Comparison of ENCODE assay signal across 14 cellular contexts in genomic region chrY:19042306-19043184, GRCh38.
DNase-seq lines count a peak whose midpoint lies in the region; ATAC-seq and TF ChIP-seq lines count a peak whose summit lies in the region.
"Had no signal": no experiment of that assay in that cellular context is flagged by ENCODE, and none has a peak within 500 bp of the region (broad histone marks: within the 10 kb centered on the region; RNA-seq: fewer than 3 reads in every experiment).

No MANE protein-coding gene starts in this region.

- peak; percentile 82 for DNase-seq in GM23338 (ENCODE audit: low spot score)
- peak; percentile 70 for DNase-seq in iPS DF 19.7 (ENCODE audit: low read depth, low spot score)
- DNase-seq in inferior parietal cortex (ENCODE audit: extremely low spot score) = no peak
- no peak for DNase-seq in AG08395 (ENCODE audit: low spot score)
- DNase-seq in DMS 273 (lab: John Stamatoyannopoulos, UW; ENCODE audit: unreplicated experiment) = no peak
- DNase-seq in activated naive CD8-positive, alpha-beta T cell treated with anti-CD3 and anti-CD28 coated beads for 36 hours = no peak
- DNase-seq: AML-193, DMS 273 treated with DMSO at 0.1 percent for 48 hours, H7 had no signal

- H3K4me2 ChIP-seq in GM23338 (peak overlapping the region; percentile 64), neural cell (ENCODE audit: low read length) (no peak overlapping the region)
- H3K4me2 ChIP-seq: BLaER1 had no signal

- ATAC-seq in GM23338 = peak; percentile 90
- ATAC-seq: HepG2 had no signal

- no peak overlapping the region for H3K9ac ChIP-seq in neural cell (ENCODE audit: low read length)
- H3K9ac ChIP-seq: BLaER1 had no signal

- TF ChIP-seq EP300 in neural cell (conservative IDR thresholded peaks at IDR 0.05; ENCODE audit: poor library complexity, severe bottlenecking) = no peak

- peak overlapping the region; percentile 91 for H3K27ac Mint-ChIP-seq in GM23338
- no peak overlapping the region for H3K27ac Mint-ChIP-seq in activated naive CD8-positive, alpha-beta T cell treated with anti-CD3 and anti-CD28 coated beads for 36 hours

- no peaks in the 10 kb centered on the region for H3K36me3 ChIP-seq in GM23338 (ENCODE audit: insufficient read depth)
- no peaks in the 10 kb centered on the region for H3K36me3 ChIP-seq in ectodermal cell (ENCODE audit: control insufficient read depth, insufficient read depth, low read length)
- no peaks in the 10 kb centered on the region for H3K36me3 ChIP-seq in neural cell (ENCODE audit: insufficient read depth, low read length)
- H3K36me3 ChIP-seq: BLaER1 had no signal

- peaks cover 23% of the 10 kb centered on the region for H3K9me3 Mint-ChIP-seq in GM23338
- H3K9me3 Mint-ChIP-seq in activated naive CD8-positive, alpha-beta T cell treated with anti-CD3 and anti-CD28 coated beads for 36 hours = peaks cover 2% of the 10 kb centered on the region

- H3K4me3 ChIP-seq in GM23338 = peak overlapping the region; percentile 43
- peak overlapping the region; percentile 33 for H3K4me3 ChIP-seq in ectodermal cell (ENCODE audit: insufficient read depth, low read depth, low read length)
- peak overlapping the region; percentile 5 for H3K4me3 ChIP-seq in neural cell (ENCODE audit: low read length)
- H3K4me3 ChIP-seq: BLaER1 had no signal

- TF ChIP-seq CTCF in GM23338 (conservative IDR thresholded peaks at IDR 0.05; ENCODE audit: low read depth in 2 of 2) (no peak), neural cell (IDR thresholded peaks at IDR 0.05; ENCODE audit: poor library complexity, severe bottlenecking) (no peak)

- H3K27me3 ChIP-seq in GM23338 (ENCODE audit: insufficient read depth) (no peaks in the 10 kb centered on the region), ectodermal cell (ENCODE audit: control insufficient read depth, insufficient read depth, low read length, poor library complexity, severe bottlenecking) (no peaks in the 10 kb centered on the region), neural cell (ENCODE audit: insufficient read depth, low read depth, low read length) (no peaks in the 10 kb centered on the region)
- H3K27me3 ChIP-seq: BLaER1 had no signal

- TF ChIP-seq RAD21 in neural cell (conservative IDR thresholded peaks at IDR 0.05) = no peak

- peaks cover 64% of the 10 kb centered on the region for H3K36me3 Mint-ChIP-seq in GM23338 (ENCODE audit: low read depth)
- H3K36me3 Mint-ChIP-seq in activated naive CD8-positive, alpha-beta T cell treated with anti-CD3 and anti-CD28 coated beads for 36 hours = peaks cover 60% of the 10 kb centered on the region

- H3F3A ChIP-seq in GM23338 (replicated peaks; ENCODE audit: low read depth) (no peaks in the 10 kb centered on the region), neural cell (ENCODE audit: insufficient read depth, low read length, poor library complexity, severe bottlenecking) (no peaks in the 10 kb centered on the region)

- H3K79me2 ChIP-seq in GM23338 (replicated peaks; ENCODE audit: insufficient read depth) (peaks cover 34% of the 10 kb centered on the region), neural cell (replicated peaks; ENCODE audit: insufficient read depth, low read length) (no peaks in the 10 kb centered on the region)

- H3K9me2 ChIP-seq in GM23338 (ENCODE audit: insufficient read depth) = no peaks in the 10 kb centered on the region
- no peaks in the 10 kb centered on the region for H3K9me2 ChIP-seq in neural cell (ENCODE audit: insufficient read depth, low read length)

- WGBS in ectodermal cell, 2 experiments = 15 to 25% methylated on average over 24 to 26 of the region's 26 CpGs

- H3K27me3 Mint-ChIP-seq in GM23338 (ENCODE audit: insufficient read depth, low read depth, poor library complexity) = peaks cover 9% of the 10 kb centered on the region
- H3K27me3 Mint-ChIP-seq in activated naive CD8-positive, alpha-beta T cell treated with anti-CD3 and anti-CD28 coated beads for 36 hours = no peaks in the 10 kb centered on the region

- H3K4me3 Mint-ChIP-seq in GM23338 = peak overlapping the region; percentile 66
- no peak overlapping the region for H3K4me3 Mint-ChIP-seq in activated naive CD8-positive, alpha-beta T cell treated with anti-CD3 and anti-CD28 coated beads for 36 hours

- H3K27ac ChIP-seq in GM23338 (ENCODE audit: low read depth) (peak overlapping the region; percentile 89), ectodermal cell (ENCODE audit: insufficient read depth, low read depth, low read length, poor library complexity, severe bottlenecking) (peak overlapping the region; percentile 72), neural cell (ENCODE audit: low read length) (no peak overlapping the region)
- H3K27ac ChIP-seq: 22Rv1, BLaER1 had no signal

- H3K4me1 ChIP-seq in GM23338 (ENCODE audit: insufficient read depth) (peaks cover 18% of the 10 kb centered on the region), ectodermal cell (ENCODE audit: control insufficient read depth, insufficient read depth, low read length) (peaks cover 13% of the 10 kb centered on the region)
- H3K4me1 ChIP-seq: BLaER1 had no signal

- H4K20me1 ChIP-seq in GM23338 (replicated peaks; ENCODE audit: insufficient read depth) (no peaks in the 10 kb centered on the region), neural cell (ENCODE audit: insufficient read depth) (no peaks in the 10 kb centered on the region)
- H4K20me1 ChIP-seq: BLaER1 had no signal

- H2AFZ ChIP-seq in GM23338 (no peak overlapping the region), neural cell (ENCODE audit: low read depth, low read length) (no peak overlapping the region)

- H3K9me3 ChIP-seq in ectodermal cell (ENCODE audit: control insufficient read depth, low read length) (no peaks in the 10 kb centered on the region), neural cell (ENCODE audit: low read length) (no peaks in the 10 kb centered on the region)
- H3K9me3 ChIP-seq: BLaER1 had no signal

- peaks cover 35% of the 10 kb centered on the region for H3K4me1 Mint-ChIP-seq in GM23338
- H3K4me1 Mint-ChIP-seq in activated naive CD8-positive, alpha-beta T cell treated with anti-CD3 and anti-CD28 coated beads for 36 hours = peaks cover 1% of the 10 kb centered on the region

TF ChIP-seq in neural cell, 6 proteins besides CTCF, POLR2A, EP300 and RAD21:
- TF ChIP-seq TAF1 (IDR thresholded peaks at IDR 0.05; ENCODE audit: low read depth) (no peak), REST (IDR thresholded peaks at IDR 0.05; ENCODE audit: borderline replicate concordance) (no peak), SMC3 (conservative IDR thresholded peaks at IDR 0.05; ENCODE audit: poor library complexity) (no peak), POLR2AphosphoS5 (IDR thresholded peaks at IDR 0.05) (no peak), EZH2 (IDR thresholded peaks at IDR 0.05; ENCODE audit: borderline replicate concordance, insufficient read depth, low read length, poor library complexity, severe bottlenecking) (no peak), MXI1 (conservative IDR thresholded peaks at IDR 0.05; ENCODE audit: poor library complexity, severe bottlenecking) (no peak)

Comparison
In these comparisons a context has a peak if more than half of its experiments do, and no peak if none do; other contexts are left out.
1. DNase-seq: peak in GM23338 (single experiment) and iPS DF 19.7 (single experiment); none in inferior parietal cortex (single experiment), AG08395 (single experiment), DMS 273 (single experiment) and activated naive CD8-positive, alpha-beta T cell treated with anti-CD3 and anti-CD28 coated beads for 36 hours (single experiment).
2. Peak in every context shown above with its lines, with median percentiles within 50 percentile points of each other: H3K4me3 ChIP-seq.